In the genomic region with DNA sequence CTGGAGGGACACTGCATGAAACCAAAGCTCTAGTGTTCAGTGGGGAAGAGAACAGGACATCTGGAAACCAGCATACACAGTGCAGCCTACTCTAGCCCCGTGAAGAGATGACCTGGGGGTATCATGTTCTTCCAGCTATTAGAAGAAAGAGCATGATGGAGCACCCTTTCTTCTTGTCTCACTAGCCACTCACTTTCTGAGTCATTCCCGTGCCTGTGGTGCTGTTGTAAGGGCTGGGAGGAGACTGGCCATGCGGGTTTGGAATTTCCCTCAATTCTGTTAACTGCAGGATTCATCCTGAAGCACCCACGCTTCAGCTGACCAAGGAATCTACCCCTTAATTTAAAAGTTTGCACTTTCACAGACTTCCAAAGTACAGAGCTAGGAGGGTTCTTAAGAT, we compare ENCODE assay signal across 1 cellular context.
TF ChIP-seq lines count a peak whose summit lies in the region.

No MANE protein-coding gene starts in this region.

TF ChIP-seq in GM23338, 12 proteins besides CTCF, POLR2A, EP300 and RAD21 (continued from another document):
- TF ChIP-seq, protein P1, sequence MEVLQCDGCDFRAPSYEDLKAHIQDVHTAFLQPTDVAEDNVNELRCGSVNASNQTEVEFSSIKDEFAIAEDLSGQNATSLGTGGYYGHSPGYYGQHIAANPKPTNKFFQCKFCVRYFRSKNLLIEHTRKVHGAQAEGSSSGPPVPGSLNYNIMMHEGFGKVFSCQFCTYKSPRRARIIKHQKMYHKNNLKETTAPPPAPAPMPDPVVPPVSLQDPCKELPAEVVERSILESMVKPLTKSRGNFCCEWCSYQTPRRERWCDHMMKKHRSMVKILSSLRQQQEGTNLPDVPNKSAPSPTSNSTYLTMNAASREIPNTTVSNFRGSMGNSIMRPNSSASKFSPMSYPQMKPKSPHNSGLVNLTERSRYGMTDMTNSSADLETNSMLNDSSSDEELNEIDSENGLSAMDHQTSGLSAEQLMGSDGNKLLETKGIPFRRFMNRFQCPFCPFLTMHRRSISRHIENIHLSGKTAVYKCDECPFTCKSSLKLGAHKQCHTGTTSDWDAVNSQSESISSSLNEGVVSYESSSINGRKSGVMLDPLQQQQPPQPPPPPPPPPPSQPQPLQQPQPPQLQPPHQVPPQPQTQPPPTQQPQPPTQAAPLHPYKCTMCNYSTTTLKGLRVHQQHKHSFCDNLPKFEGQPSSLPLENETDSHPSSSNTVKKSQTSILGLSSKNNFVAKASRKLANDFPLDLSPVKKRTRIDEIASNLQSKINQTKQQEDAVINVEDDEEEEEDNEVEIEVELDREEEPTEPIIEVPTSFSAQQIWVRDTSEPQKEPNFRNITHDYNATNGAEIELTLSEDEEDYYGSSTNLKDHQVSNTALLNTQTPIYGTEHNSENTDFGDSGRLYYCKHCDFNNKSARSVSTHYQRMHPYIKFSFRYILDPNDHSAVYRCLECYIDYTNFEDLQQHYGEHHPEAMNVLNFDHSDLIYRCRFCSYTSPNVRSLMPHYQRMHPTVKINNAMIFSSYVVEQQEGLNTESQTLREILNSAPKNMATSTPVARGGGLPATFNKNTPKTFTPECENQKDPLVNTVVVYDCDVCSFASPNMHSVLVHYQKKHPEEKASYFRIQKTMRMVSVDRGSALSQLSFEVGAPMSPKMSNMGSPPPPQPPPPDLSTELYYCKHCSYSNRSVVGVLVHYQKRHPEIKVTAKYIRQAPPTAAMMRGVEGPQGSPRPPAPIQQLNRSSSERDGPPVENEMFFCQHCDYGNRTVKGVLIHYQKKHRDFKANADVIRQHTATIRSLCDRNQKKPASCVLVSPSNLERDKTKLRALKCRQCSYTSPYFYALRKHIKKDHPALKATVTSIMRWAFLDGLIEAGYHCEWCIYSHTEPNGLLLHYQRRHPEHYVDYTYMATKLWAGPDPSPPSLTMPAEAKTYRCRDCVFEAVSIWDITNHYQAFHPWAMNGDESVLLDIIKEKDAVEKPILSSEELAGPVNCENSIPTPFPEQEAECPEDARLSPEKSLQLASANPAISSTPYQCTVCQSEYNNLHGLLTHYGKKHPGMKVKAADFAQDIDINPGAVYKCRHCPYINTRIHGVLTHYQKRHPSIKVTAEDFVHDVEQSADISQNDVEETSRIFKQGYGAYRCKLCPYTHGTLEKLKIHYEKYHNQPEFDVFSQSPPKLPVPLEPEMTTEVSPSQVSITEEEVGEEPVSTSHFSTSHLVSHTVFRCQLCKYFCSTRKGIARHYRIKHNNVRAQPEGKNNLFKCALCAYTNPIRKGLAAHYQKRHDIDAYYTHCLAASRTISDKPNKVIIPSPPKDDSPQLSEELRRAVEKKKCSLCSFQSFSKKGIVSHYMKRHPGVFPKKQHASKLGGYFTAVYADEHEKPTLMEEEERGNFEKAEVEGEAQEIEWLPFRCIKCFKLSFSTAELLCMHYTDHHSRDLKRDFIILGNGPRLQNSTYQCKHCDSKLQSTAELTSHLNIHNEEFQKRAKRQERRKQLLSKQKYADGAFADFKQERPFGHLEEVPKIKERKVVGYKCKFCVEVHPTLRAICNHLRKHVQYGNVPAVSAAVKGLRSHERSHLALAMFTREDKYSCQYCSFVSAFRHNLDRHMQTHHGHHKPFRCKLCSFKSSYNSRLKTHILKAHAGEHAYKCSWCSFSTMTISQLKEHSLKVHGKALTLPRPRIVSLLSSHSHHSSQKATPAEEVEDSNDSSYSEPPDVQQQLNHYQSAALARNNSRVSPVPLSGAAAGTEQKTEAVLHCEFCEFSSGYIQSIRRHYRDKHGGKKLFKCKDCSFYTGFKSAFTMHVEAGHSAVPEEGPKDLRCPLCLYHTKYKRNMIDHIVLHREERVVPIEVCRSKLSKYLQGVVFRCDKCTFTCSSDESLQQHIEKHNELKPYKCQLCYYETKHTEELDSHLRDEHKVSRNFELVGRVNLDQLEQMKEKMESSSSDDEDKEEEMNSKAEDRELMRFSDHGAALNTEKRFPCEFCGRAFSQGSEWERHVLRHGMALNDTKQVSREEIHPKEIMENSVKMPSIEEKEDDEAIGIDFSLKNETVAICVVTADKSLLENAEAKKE (CRISPR knock-in tag; IDR thresholded peaks at IDR 0.05) = no peak
- TF ChIP-seq ZNF114 (CRISPR knock-in tag; IDR thresholded peaks at IDR 0.05) (no peak), CREB1 (CRISPR knock-in tag; IDR thresholded peaks at IDR 0.05; ENCODE audit: low read depth) (no peak)
